8 cellular contexts compared by ENCODE assay signal in genomic region chr11:9231848-9232177, GRCh38. TPM values are rescaled to one million over a fixed set of nuclear protein-coding genes. Genes with fewer than 3 reads are reported as not detected.
A peak's percentile ranks its signal among the peaks of the same experiment; 100 is the strongest.
DNase-seq lines count a peak whose midpoint lies in the region; ATAC-seq and TF ChIP-seq lines count a peak whose summit lies in the region.

No MANE protein-coding gene starts in this region.

- no peak for TF ChIP-seq EP300 in gastroesophageal sphincter (IDR thresholded peaks at IDR 0.05)

- TF ChIP-seq CTCF in gastroesophageal sphincter (IDR thresholded peaks at IDR 0.05): no peak

- peak overlapping the region; percentile 76 for H3K27ac Mint-ChIP-seq in T-helper 1 cell treated with Interleukin-12 subunit alpha and Interleukin-12 subunit beta and Interleukin-4 antibody, amounts not matched to agents 30 μg/mL and 1 μg/mL, for 36 hours

- H3K36me3 ChIP-seq in gastroesophageal sphincter: no peaks in the 10 kb centered on the region
- H3K36me3 ChIP-seq in skeletal muscle satellite cell (ENCODE audit: insufficient read depth, low read length): no peaks in the 10 kb centered on the region

- TF ChIP-seq POLR2A in gastroesophageal sphincter (IDR thresholded peaks at IDR 0.05): no peak

- H3K4me2 ChIP-seq in skeletal muscle satellite cell (ENCODE audit: low read length): peak overlapping the region; percentile 70

- DNase-seq in Right ventricle myocardium inferior (ENCODE audit: missing footprints) (no peak), cardiac septum (ENCODE audit: low spot score) (no peak), NCI-H1436 (lab: John Stamatoyannopoulos, UW) (no peak), NCI-H524 treated with DMSO at 0.1 percent for 48 hours (lab: John Stamatoyannopoulos, UW) (no peak)

- ATAC-seq in Right ventricle myocardium inferior (peak; percentile 69), gastroesophageal sphincter (peak; percentile 43), GM18867 (IDR thresholded peaks at IDR 0.05; ENCODE audit: unreplicated experiment) (no peak)

- intact Hi-C loops in Right ventricle myocardium inferior (cut with DNase I) (no loop called here), cardiac septum (cut with DNase I) (no loop called here)

- peaks cover 6% of the 10 kb centered on the region for H3K9me3 Mint-ChIP-seq in T-helper 1 cell treated with Interleukin-12 subunit alpha and Interleukin-12 subunit beta and Interleukin-4 antibody, amounts not matched to agents 30 μg/mL and 1 μg/mL, for 36 hours

- H3K4me3 Mint-ChIP-seq in T-helper 1 cell treated with Interleukin-12 subunit alpha and Interleukin-12 subunit beta and Interleukin-4 antibody, amounts not matched to agents 30 μg/mL and 1 μg/mL, for 36 hours: peak overlapping the region; percentile 54

- H3K27me3 ChIP-seq in gastroesophageal sphincter (no peaks in the 10 kb centered on the region), skeletal muscle satellite cell (ENCODE audit: control insufficient read depth, insufficient read depth, low read length) (no peaks in the 10 kb centered on the region)

- H3K27ac ChIP-seq in gastroesophageal sphincter: peak overlapping the region in 3 of 4 donors; percentile 24 to 74 (median 63)

- no peaks in the 10 kb centered on the region for H3K27me3 Mint-ChIP-seq in T-helper 1 cell treated with Interleukin-12 subunit alpha and Interleukin-12 subunit beta and Interleukin-4 antibody, amounts not matched to agents 30 μg/mL and 1 μg/mL, for 36 hours (ENCODE audit: low read depth)

- 0% methylated on average over 1 of the region's 1 CpG for WGBS in gastroesophageal sphincter (ENCODE audit: low coverage in 1 of 2), 2 donors

- H3K4me1 ChIP-seq in gastroesophageal sphincter (peaks cover 0 to 42% (median 3%) of the 10 kb centered on the region in 3 donors), skeletal muscle satellite cell (ENCODE audit: control insufficient read depth, insufficient read depth, low read length) (peaks cover 23% of the 10 kb centered on the region)

- peaks cover 33% of the 10 kb centered on the region for H3K4me1 Mint-ChIP-seq in T-helper 1 cell treated with Interleukin-12 subunit alpha and Interleukin-12 subunit beta and Interleukin-4 antibody, amounts not matched to agents 30 μg/mL and 1 μg/mL, for 36 hours (ENCODE audit: low read depth)

- H3K9ac ChIP-seq in skeletal muscle satellite cell (ENCODE audit: low read depth, low read length): peak overlapping the region; percentile 20

- peak overlapping the region in 1 of 2 donors; percentile 30 for H3K4me3 ChIP-seq in gastroesophageal sphincter
- peak overlapping the region; percentile 33 for H3K4me3 ChIP-seq in skeletal muscle satellite cell (ENCODE audit: low read length)

- H3K36me3 Mint-ChIP-seq in T-helper 1 cell treated with Interleukin-12 subunit alpha and Interleukin-12 subunit beta and Interleukin-4 antibody, amounts not matched to agents 30 μg/mL and 1 μg/mL, for 36 hours (ENCODE audit: low read depth): peaks cover 8% of the 10 kb centered on the region

- H3K9me3 ChIP-seq in gastroesophageal sphincter (no peaks in the 10 kb centered on the region), skeletal muscle satellite cell (replicated peaks; ENCODE audit: low read length) (no peaks in the 10 kb centered on the region)

RNA-seq across cellular contexts. Expression of gene DENND5A, which starts 33.3 kb away (rescaled TPM):
- total RNA-seq in Right ventricle myocardium inferior (105 TPM), cardiac septum (132 TPM), gastroesophageal sphincter (100 to 1,000 TPM in 2 of 4 donors, 10 to 100 TPM in 2; 79.2 to 151 (median 96.2) TPM)
- 109 and 137 TPM in 2 replicates for total RNA-seq in skeletal muscle satellite cell (2012; rRNA removed)
